Comparison of ENCODE assay signal across 19 cellular contexts in genomic region chr3:66353039-66353438, GRCh38.
"Had no signal": no experiment of that assay in that cellular context is flagged by ENCODE, and none has a peak within 500 bp of the region (broad histone marks: within the 10 kb centered on the region; RNA-seq: fewer than 3 reads in every experiment).

No MANE protein-coding gene starts in this region.

- FAIRE-seq: endometrium, urothelium cell line had no signal

- H3K27ac Mint-ChIP-seq: stimulated activated naive B cell treated with anti-CD40 and anti-IgM and Interleukin-4, amounts not matched to agents 10 μg/mL and 1 μg/mL and 100 μg/mL, for 72 hours; stimulated activated naive CD8-positive, alpha-beta T cell treated with anti-CD3 and anti-CD28 coated beads, Interleukin-15, amount 100 ng/mL, for 72 hours; type B pancreatic cell had no signal

- H3K27me3 Mint-ChIP-seq: central memory CD8-positive, alpha-beta T cell; stimulated activated naive B cell treated with anti-CD40 and anti-IgM and Interleukin-4, amounts not matched to agents 10 μg/mL and 1 μg/mL and 100 μg/mL, for 72 hours; stimulated activated naive CD8-positive, alpha-beta T cell treated with anti-CD3 and anti-CD28 coated beads, Interleukin-15, amount 100 ng/mL, for 72 hours had no signal

- H3K4me1 Mint-ChIP-seq: stimulated activated naive B cell treated with anti-CD40 and anti-IgM and Interleukin-4, amounts not matched to agents 10 μg/mL and 1 μg/mL and 100 μg/mL, for 72 hours had no signal

- ATAC-seq: gastrocnemius medialis; psoas muscle; stimulated activated naive B cell treated with anti-CD40 and anti-IgM and Interleukin-4, amounts not matched to agents 10 μg/mL and 1 μg/mL and 100 μg/mL, for 72 hours; stimulated activated naive CD8-positive, alpha-beta T cell treated with anti-CD3 and anti-CD28 coated beads, Interleukin-15, amount 100 ng/mL, for 72 hours had no signal

- H3K4me3 Mint-ChIP-seq: nephron; stimulated activated naive B cell treated with anti-CD40 and anti-IgM and Interleukin-4, amounts not matched to agents 10 μg/mL and 1 μg/mL and 100 μg/mL, for 72 hours; stimulated activated naive CD8-positive, alpha-beta T cell treated with anti-CD3 and anti-CD28 coated beads, Interleukin-15, amount 100 ng/mL, for 72 hours; type B pancreatic cell had no signal

- H3K27me3 ChIP-seq: dorsolateral prefrontal cortex, esophagus muscularis mucosa, gastrocnemius medialis had no signal

- H3K36me3 ChIP-seq: esophagus muscularis mucosa, gastrocnemius medialis had no signal

- H3K36me3 Mint-ChIP-seq: type B pancreatic cell had no signal

- H3K9me3 Mint-ChIP-seq: central memory CD8-positive, alpha-beta T cell; nephron; stimulated activated naive B cell treated with anti-CD40 and anti-IgM and Interleukin-4, amounts not matched to agents 10 μg/mL and 1 μg/mL and 100 μg/mL, for 72 hours; stimulated activated naive CD8-positive, alpha-beta T cell treated with anti-CD3 and anti-CD28 coated beads, Interleukin-15, amount 100 ng/mL, for 72 hours; type B pancreatic cell had no signal

- H3K4me3 ChIP-seq: dorsolateral prefrontal cortex, esophagus muscularis mucosa, gastrocnemius medialis, psoas muscle, skin epidermis had no signal

- H3K27ac ChIP-seq: dorsolateral prefrontal cortex, epithelial cell of prostate, esophagus muscularis mucosa, gastrocnemius medialis, psoas muscle, skin epidermis had no signal

- DNase-seq: cortex of kidney; dorsolateral prefrontal cortex; effector CD8-positive, alpha-beta T cell; gastrocnemius medialis; mammary epithelial cell; psoas muscle; retina; stimulated activated CD4-positive, alpha-beta T cell treated with anti-CD3 and anti-CD28 coated beads, Interleukin-2, amount 100 ng/mL, for 24 hours; stimulated activated CD4-positive, alpha-beta T cell treated with anti-CD3 and anti-CD28 coated beads, Interleukin-4, amount 100 ng/mL, for 4 hours; stimulated activated naive B cell treated with anti-CD40 and anti-IgM and Interleukin-4, amounts not matched to agents 10 μg/mL and 1 μg/mL and 100 μg/mL, for 72 hours; stimulated activated naive CD8-positive, alpha-beta T cell treated with anti-CD3 and anti-CD28 coated beads, Interleukin-15, amount 100 ng/mL, for 72 hours had no signal

- H3K9me3 ChIP-seq: esophagus muscularis mucosa, gastrocnemius medialis, psoas muscle had no signal
